ENCODE assay signal across 2 cellular contexts in the genomic region with DNA sequence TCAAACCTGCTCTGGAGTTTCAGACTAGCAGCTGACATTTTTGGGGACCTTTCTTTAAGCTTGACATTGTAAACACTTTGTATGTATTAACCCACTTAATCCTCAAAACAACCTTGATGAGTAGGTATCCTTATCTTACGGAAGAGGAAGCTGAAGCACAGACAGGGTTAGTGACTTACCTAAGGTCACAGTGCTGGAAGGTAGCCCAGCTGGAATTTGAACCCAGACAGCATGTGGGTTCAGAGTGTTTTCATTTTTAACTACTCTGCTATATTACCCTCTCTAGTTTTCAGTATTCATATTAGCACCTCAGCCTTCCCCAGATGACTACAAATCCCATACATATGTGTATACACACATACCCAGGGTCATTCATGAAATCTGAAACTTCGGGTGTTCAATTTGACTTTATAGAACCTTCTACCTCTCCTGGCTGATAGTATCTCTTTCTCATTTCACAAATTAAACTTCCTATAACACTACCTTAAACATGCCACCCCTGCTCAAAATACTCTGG.
TF ChIP-seq lines count a peak whose summit lies in the region.

No MANE protein-coding gene starts in this region.

TF ChIP-seq in GM12878, 131 proteins besides CTCF, POLR2A, EP300 and RAD21 (continues in another document):
- TF ChIP-seq, protein P1, sequence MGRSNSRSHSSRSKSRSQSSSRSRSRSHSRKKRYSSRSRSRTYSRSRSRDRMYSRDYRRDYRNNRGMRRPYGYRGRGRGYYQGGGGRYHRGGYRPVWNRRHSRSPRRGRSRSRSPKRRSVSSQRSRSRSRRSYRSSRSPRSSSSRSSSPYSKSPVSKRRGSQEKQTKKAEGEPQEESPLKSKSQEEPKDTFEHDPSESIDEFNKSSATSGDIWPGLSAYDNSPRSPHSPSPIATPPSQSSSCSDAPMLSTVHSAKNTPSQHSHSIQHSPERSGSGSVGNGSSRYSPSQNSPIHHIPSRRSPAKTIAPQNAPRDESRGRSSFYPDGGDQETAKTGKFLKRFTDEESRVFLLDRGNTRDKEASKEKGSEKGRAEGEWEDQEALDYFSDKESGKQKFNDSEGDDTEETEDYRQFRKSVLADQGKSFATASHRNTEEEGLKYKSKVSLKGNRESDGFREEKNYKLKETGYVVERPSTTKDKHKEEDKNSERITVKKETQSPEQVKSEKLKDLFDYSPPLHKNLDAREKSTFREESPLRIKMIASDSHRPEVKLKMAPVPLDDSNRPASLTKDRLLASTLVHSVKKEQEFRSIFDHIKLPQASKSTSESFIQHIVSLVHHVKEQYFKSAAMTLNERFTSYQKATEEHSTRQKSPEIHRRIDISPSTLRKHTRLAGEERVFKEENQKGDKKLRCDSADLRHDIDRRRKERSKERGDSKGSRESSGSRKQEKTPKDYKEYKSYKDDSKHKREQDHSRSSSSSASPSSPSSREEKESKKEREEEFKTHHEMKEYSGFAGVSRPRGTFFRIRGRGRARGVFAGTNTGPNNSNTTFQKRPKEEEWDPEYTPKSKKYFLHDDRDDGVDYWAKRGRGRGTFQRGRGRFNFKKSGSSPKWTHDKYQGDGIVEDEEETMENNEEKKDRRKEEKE (IDR thresholded peaks at IDR 0.05), result no peak
- no peak for TF ChIP-seq ELK1 (IDR thresholded peaks at IDR 0.05; ENCODE audit: low read depth, low read length)
- no peak for TF ChIP-seq CBX3 (IDR thresholded peaks at IDR 0.05; ENCODE audit: borderline replicate concordance, low read depth)
- no peak for TF ChIP-seq NBN (IDR thresholded peaks at IDR 0.05)
- TF ChIP-seq, protein P2, sequence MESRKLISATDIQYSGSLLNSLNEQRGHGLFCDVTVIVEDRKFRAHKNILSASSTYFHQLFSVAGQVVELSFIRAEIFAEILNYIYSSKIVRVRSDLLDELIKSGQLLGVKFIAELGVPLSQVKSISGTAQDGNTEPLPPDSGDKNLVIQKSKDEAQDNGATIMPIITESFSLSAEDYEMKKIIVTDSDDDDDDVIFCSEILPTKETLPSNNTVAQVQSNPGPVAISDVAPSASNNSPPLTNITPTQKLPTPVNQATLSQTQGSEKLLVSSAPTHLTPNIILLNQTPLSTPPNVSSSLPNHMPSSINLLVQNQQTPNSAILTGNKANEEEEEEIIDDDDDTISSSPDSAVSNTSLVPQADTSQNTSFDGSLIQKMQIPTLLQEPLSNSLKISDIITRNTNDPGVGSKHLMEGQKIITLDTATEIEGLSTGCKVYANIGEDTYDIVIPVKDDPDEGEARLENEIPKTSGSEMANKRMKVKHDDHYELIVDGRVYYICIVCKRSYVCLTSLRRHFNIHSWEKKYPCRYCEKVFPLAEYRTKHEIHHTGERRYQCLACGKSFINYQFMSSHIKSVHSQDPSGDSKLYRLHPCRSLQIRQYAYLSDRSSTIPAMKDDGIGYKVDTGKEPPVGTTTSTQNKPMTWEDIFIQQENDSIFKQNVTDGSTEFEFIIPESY (IDR thresholded peaks at IDR 0.05), result no peak
- no peak for TF ChIP-seq SMARCA5 (IDR thresholded peaks at IDR 0.05)
- no peak for TF ChIP-seq SREBF1 (IDR thresholded peaks at IDR 0.05; ENCODE audit: low read length)
- no peak for TF ChIP-seq MEF2A (IDR thresholded peaks at IDR 0.05; ENCODE audit: insufficient read depth, low read depth, low read length)
- TF ChIP-seq RCOR1 (conservative IDR thresholded peaks at IDR 0.05; ENCODE audit: low read depth, low read length), result no peak
- no peak for TF ChIP-seq CBFB (IDR thresholded peaks at IDR 0.05; ENCODE audit: low read depth)
- TF ChIP-seq SIN3A (IDR thresholded peaks at IDR 0.05; ENCODE audit: low read depth, low read length), result no peak
- no peak for TF ChIP-seq YBX1 (IDR thresholded peaks at IDR 0.05)
- TF ChIP-seq KLF5 (IDR thresholded peaks at IDR 0.05; ENCODE audit: partially characterized antibody), result no peak
- TF ChIP-seq, protein P3, sequence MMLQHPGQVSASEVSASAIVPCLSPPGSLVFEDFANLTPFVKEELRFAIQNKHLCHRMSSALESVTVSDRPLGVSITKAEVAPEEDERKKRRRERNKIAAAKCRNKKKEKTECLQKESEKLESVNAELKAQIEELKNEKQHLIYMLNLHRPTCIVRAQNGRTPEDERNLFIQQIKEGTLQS (IDR thresholded peaks at IDR 0.05; ENCODE audit: borderline replicate concordance, extremely low read depth, low read depth, low read length), result no peak
- TF ChIP-seq NFXL1 (IDR thresholded peaks at IDR 0.05; ENCODE audit: borderline replicate concordance), result no peak
- no peak for TF ChIP-seq SMC3 (IDR thresholded peaks at IDR 0.05; ENCODE audit: borderline replicate concordance, low read length)
- TF ChIP-seq PBX3 (IDR thresholded peaks at IDR 0.05; ENCODE audit: insufficient replicate concordance, low read depth, low read length), result no peak

TF ChIP-seq in liver, 16 proteins besides CTCF, POLR2A, EP300 and RAD21:
- TF ChIP-seq REST (IDR thresholded peaks at IDR 0.05) (no peak), HNF4A (conservative IDR thresholded peaks at IDR 0.05) (peak; percentile 43 to 59), RXRA (IDR thresholded peaks at IDR 0.05) (peak in 1 of 2 donors; percentile 30), TAF1 (conservative IDR thresholded peaks at IDR 0.05) (no peak)
